In genomic region chr10:131071721-131072120, GRCh38 we compare ENCODE assay signal across 20 cellular contexts.
"Had no signal": no experiment of that assay in that cellular context is flagged by ENCODE, and none has a peak within 500 bp of the region (broad histone marks: within the 10 kb centered on the region; RNA-seq: fewer than 3 reads in every experiment).

No MANE protein-coding gene starts in this region.

- H3K4me3 ChIP-seq: ascending aorta, body of pancreas, Peyer's patch, SJCRH30 had no signal

- H3K27ac ChIP-seq: ascending aorta, body of pancreas, Peyer's patch, RWPE1, SJCRH30 had no signal

- H3K27me3 ChIP-seq: ascending aorta, body of pancreas, Peyer's patch, SJCRH30 had no signal

- H3K36me3 ChIP-seq: ascending aorta, Peyer's patch, SJCRH30 had no signal

- H3K9me3 ChIP-seq: ascending aorta, body of pancreas, Peyer's patch, SJCRH30 had no signal

- H3K4me1 ChIP-seq: ascending aorta, body of pancreas, Peyer's patch, SJCRH30 had no signal

- DNase-seq: activated CD4-positive, alpha-beta T cell treated with anti-CD3 and anti-CD28 coated beads for 4 hours; activated naive CD4-positive, alpha-beta T cell; activated T-cell treated with anti-CD3 and anti-CD28 coated beads for 4 hours; activated T-cell treated with anti-CD3 and anti-CD28 coated beads, Interleukin-2, amount 50 U/mL, for 48 hours; body of pancreas; central memory CD4-positive, alpha-beta T cell; KG1; NCI-H1092; NCI-H1417; NCI-H1930; NCI-H2171 treated with DMSO at 0.1 percent for 48 hours; NCI-H226; NCI-H526; NCI-H774; Peyer's patch; Right ventricle myocardium superior; SJCRH30; SW 1271 had no signal
